17 cellular contexts compared by ENCODE assay signal in the genomic region with DNA sequence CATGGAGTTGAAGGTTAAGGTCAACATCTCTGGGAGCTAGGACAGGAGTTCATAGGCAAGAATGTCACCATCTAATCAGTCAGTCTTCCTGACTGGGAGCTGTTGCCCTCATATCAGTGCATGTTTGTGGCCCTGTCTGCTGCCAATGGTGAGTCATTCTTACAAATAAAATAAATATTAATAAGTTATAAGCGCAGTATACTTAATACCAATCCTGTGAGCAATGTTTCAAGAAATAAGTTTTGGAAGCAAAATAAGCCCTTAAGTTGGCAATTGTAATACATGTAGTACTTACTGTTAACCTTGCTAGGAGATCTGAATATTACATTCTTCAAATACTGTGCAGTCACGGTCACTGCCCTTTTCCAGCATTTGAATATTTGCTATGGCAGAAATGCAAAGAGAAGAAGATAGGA. TPM values are rescaled to one million over a fixed set of nuclear protein-coding genes. Genes with fewer than 3 reads are reported as not detected.
DNase-seq lines count a peak whose midpoint lies in the region; ATAC-seq and TF ChIP-seq lines count a peak whose summit lies in the region.
"Had no signal": no experiment of that assay in that cellular context is flagged by ENCODE, and none has a peak within 500 bp of the region (broad histone marks: within the 10 kb centered on the region; RNA-seq: fewer than 3 reads in every experiment).

No MANE protein-coding gene starts in this region.

- H3K4me2 ChIP-seq in osteoblast (ENCODE audit: insufficient read depth, low read length) (peak overlapping the region; percentile 55), PC-9 (no peak overlapping the region)

- H3K4me3 ChIP-seq in osteoblast (ENCODE audit: insufficient read depth, low read length), result no peak overlapping the region
- H3K4me3 ChIP-seq in PC-9, result no peak overlapping the region
- H3K4me3 ChIP-seq: breast epithelium, SK-N-MC had no signal

- no peaks in the 10 kb centered on the region for H3K4me1 Mint-ChIP-seq in T-cell
- H3K4me1 Mint-ChIP-seq: B cell had no signal

- intact Hi-C loops in left colon (cut with DNase I, micrococcal nuclease), result loop anchor here in 1 of 2 donors (10.0 kb wide), 1 partner anchor 777 kb away; no protein-coding TSS in a partner anchor
- intact Hi-C loops in PC-9 (cut with micrococcal nuclease; ENCODE audit: unreplicated experiment), result no loop called here

- peaks cover 10 to 14% of the 10 kb centered on the region in 2 donors for H3K27me3 Mint-ChIP-seq in T-cell

- H3K27ac ChIP-seq in osteoblast (ENCODE audit: low read depth, low read length) (peak overlapping the region; percentile 25), PC-9 (no peak overlapping the region)
- H3K27ac ChIP-seq: breast epithelium, SK-N-MC had no signal

- DNase-seq in Caki2 (ENCODE audit: low read depth), result peak; percentile 34
- peak; percentile 43 for DNase-seq in fibroblast of peridontal ligament (ENCODE audit: extremely low read depth)
- peak; percentile 85 for DNase-seq in osteoblast (ENCODE audit: insufficient read length, low spot score, missing footprints)
- DNase-seq in left colon, result no peak
- DNase-seq in PC-9, result no peak
- DNase-seq in NAMALWA (ENCODE audit: low spot score), result no peak
- no peak for DNase-seq in T-cell
- DNase-seq: activated CD4-positive, alpha-beta T cell treated with anti-CD3 and anti-CD28 coated beads, Interleukin-2, amount 10 ng/mL, durations not matched to agents 7 days and 5 days; activated naive CD4-positive, alpha-beta T cell treated with anti-CD3 and anti-CD28 coated beads for 36 hours; effector memory CD8-positive, alpha-beta T cell; mesendoderm; NCI-H526 treated with DMSO at 0.1 percent for 48 hours had no signal

- TF ChIP-seq CTCF in osteoblast (IDR thresholded peaks at IDR 0.05; ENCODE audit: extremely low read depth, low read depth, low read length) (no peak), PC-9 (conservative IDR thresholded peaks at IDR 0.05) (no peak)

- H3K27ac Mint-ChIP-seq in T-cell, result no peak overlapping the region
- H3K27ac Mint-ChIP-seq: activated CD4-positive, alpha-beta T cell treated with anti-CD3 and anti-CD28 coated beads, Interleukin-2, amount 10 ng/mL, durations not matched to agents 7 days and 5 days; activated naive CD4-positive, alpha-beta T cell treated with anti-CD3 and anti-CD28 coated beads for 36 hours; B cell; effector memory CD8-positive, alpha-beta T cell; nephron had no signal

- H3K9me3 Mint-ChIP-seq in T-cell, result no peaks in the 10 kb centered on the region
- H3K9me3 Mint-ChIP-seq: activated naive CD4-positive, alpha-beta T cell treated with anti-CD3 and anti-CD28 coated beads for 36 hours; effector memory CD8-positive, alpha-beta T cell had no signal

- H3K4me3 Mint-ChIP-seq in T-cell, result no peak overlapping the region
- H3K4me3 Mint-ChIP-seq: activated CD4-positive, alpha-beta T cell treated with anti-CD3 and anti-CD28 coated beads, Interleukin-2, amount 10 ng/mL, durations not matched to agents 7 days and 5 days; activated naive CD4-positive, alpha-beta T cell treated with anti-CD3 and anti-CD28 coated beads for 36 hours; B cell; effector memory CD8-positive, alpha-beta T cell; nephron had no signal

- BruUV-seq in PC-9 (replicated peaks; lab: Mats Ljungman, UMichigan), result no TSS peak

- H4K20me1 ChIP-seq in osteoblast (ENCODE audit: insufficient read depth, low read length), result no peaks in the 10 kb centered on the region
- no peaks in the 10 kb centered on the region for H4K20me1 ChIP-seq in PC-9 (ENCODE audit: insufficient read depth)

- H3K4me1 ChIP-seq in osteoblast (ENCODE audit: insufficient read depth, low read length), result peaks cover 32% of the 10 kb centered on the region
- H3K4me1 ChIP-seq in PC-9 (replicated peaks; ENCODE audit: insufficient read depth), result no peaks in the 10 kb centered on the region
- H3K4me1 ChIP-seq: breast epithelium had no signal

- H3K79me2 ChIP-seq in osteoblast (ENCODE audit: insufficient read depth, low read length) (no peaks in the 10 kb centered on the region), PC-9 (ENCODE audit: low read depth) (no peaks in the 10 kb centered on the region)

- H3F3A ChIP-seq in PC-9 (ENCODE audit: insufficient read depth, low read depth), result no peaks in the 10 kb centered on the region

- H2AFZ ChIP-seq in osteoblast (ENCODE audit: low read length), result no peak overlapping the region
- no peak overlapping the region for H2AFZ ChIP-seq in PC-9

- H3K9me2 ChIP-seq in PC-9 (ENCODE audit: insufficient read depth), result no peaks in the 10 kb centered on the region

- POLR2A ChIA-PET in PC-9 (lab: Charles Lee; ENCODE audit: unreplicated experiment), result interaction anchor here (0.5 to 0.6 kb wide), 2 partner anchors 10 to 70 kb away, joined by 4 to 5 read pairs; no protein-coding TSS in a partner anchor
- POLR2A ChIA-PET in T-cell (lab: Charles Lee), result no interaction called here

- in situ Hi-C loops in Caki2 (cut with HindIII; ENCODE audit: low pct_unique_long_range_greater_than_20kb, low sequenced_read_pairs), result no loop called here

- H3K36me3 ChIP-seq in osteoblast (ENCODE audit: insufficient read depth, low read length) (no peaks in the 10 kb centered on the region), PC-9 (ENCODE audit: low read depth) (no peaks in the 10 kb centered on the region)
- H3K36me3 ChIP-seq: breast epithelium had no signal

- no peaks in the 10 kb centered on the region for H3K36me3 Mint-ChIP-seq in T-cell

- no peaks in the 10 kb centered on the region for H3K9me3 ChIP-seq in osteoblast (ENCODE audit: low read depth, low read length)
- no peaks in the 10 kb centered on the region for H3K9me3 ChIP-seq in PC-9 (ENCODE audit: insufficient read depth, low read depth)
- H3K9me3 ChIP-seq: breast epithelium had no signal

- H3K27me3 ChIP-seq in osteoblast (ENCODE audit: insufficient read depth, low read length), result no peaks in the 10 kb centered on the region
- no peaks in the 10 kb centered on the region for H3K27me3 ChIP-seq in PC-9 (ENCODE audit: insufficient read depth, low read depth)
- H3K27me3 ChIP-seq: breast epithelium had no signal

- ATAC-seq in SK-N-SH treated with all-trans-retinoic acid at 6 μM for 48 hours (peak; percentile 77), left colon (no peak), T-cell (replicated peaks in 1 of 4) (no peak)
- ATAC-seq: effector memory CD8-positive, alpha-beta T cell had no signal

- CTCF ChIA-PET in PC-9 (lab: Charles Lee) (no interaction called here), T-cell (lab: Charles Lee) (interaction anchor here in 1 of 2 donors (1.3 kb wide), 1 partner anchor 13 kb away, joined by 3 read pairs; no protein-coding TSS in a partner anchor)

TF ChIP-seq in SK-N-SH treated with all-trans-retinoic acid at 6 μM for 48 hours, 23 proteins besides CTCF, POLR2A, EP300 and RAD21 (continues in another document):
- no peak for TF ChIP-seq RARB (CRISPR knock-in tag; IDR thresholded peaks at IDR 0.05)
- no peak for TF ChIP-seq ZNF565 (CRISPR knock-in tag; conservative IDR thresholded peaks at IDR 0.05; ENCODE audit: low read depth)
- TF ChIP-seq ARNTL (CRISPR knock-in tag; IDR thresholded peaks at IDR 0.05; ENCODE audit: borderline replicate concordance, low read depth), result no peak
- no peak for TF ChIP-seq GLIS3 (CRISPR knock-in tag; IDR thresholded peaks at IDR 0.05)
- TF ChIP-seq ISL1 (CRISPR knock-in tag; IDR thresholded peaks at IDR 0.05), result no peak
- no peak for TF ChIP-seq ZFP3 (CRISPR knock-in tag; IDR thresholded peaks at IDR 0.05)
- no peak for TF ChIP-seq SNAI2 (CRISPR knock-in tag; IDR thresholded peaks at IDR 0.05)
- no peak for TF ChIP-seq ZNF70 (CRISPR knock-in tag; IDR thresholded peaks at IDR 0.05)
- no peak for TF ChIP-seq PATZ1 (CRISPR knock-in tag; IDR thresholded peaks at IDR 0.05; ENCODE audit: borderline replicate concordance)
- TF ChIP-seq, protein P1, sequence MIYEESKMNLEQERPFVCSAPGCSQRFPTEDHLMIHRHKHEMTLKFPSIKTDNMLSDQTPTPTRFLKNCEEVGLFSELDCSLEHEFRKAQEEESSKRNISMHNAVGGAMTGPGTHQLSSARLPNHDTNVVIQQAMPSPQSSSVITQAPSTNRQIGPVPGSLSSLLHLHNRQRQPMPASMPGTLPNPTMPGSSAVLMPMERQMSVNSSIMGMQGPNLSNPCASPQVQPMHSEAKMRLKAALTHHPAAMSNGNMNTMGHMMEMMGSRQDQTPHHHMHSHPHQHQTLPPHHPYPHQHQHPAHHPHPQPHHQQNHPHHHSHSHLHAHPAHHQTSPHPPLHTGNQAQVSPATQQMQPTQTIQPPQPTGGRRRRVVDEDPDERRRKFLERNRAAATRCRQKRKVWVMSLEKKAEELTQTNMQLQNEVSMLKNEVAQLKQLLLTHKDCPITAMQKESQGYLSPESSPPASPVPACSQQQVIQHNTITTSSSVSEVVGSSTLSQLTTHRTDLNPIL (CRISPR knock-in tag; IDR thresholded peaks at IDR 0.05; ENCODE audit: low read depth), result no peak
- TF ChIP-seq ZFP30 (CRISPR knock-in tag; IDR thresholded peaks at IDR 0.05), result no peak
- TF ChIP-seq CSDC2 (CRISPR knock-in tag; IDR thresholded peaks at IDR 0.05), result no peak

RNA-seq across cellular contexts. Expression of gene MDGA1, which starts 20.2 kb away (rescaled TPM):
- 28.2 and 31.0 TPM in 2 replicates for total RNA-seq in Caki2 (2014; rRNA removed; shearing (Covaris generic); ENCODE audit: low replicate concordance)
- total RNA-seq in osteoblast (6.2 and 10.6 TPM in 2 replicates), left colon (1 to 10 TPM in 1 of 2 donors, under 1 TPM in 1; 0.84 to 3.1 TPM), PC-9 (2021) (17.8 and 28.7 TPM in 2 replicates), T-cell (10 to 100 TPM in 3 of 5 donors, 1 to 10 TPM in 1, under 1 TPM in 1; 0.37 to 35.3 (median 13.0) TPM)

Comparison
In these comparisons a context has a peak if more than half of its experiments do, and no peak if none do; other contexts are left out.
1. DNase-seq: peak in Caki2 (single experiment), fibroblast of peridontal ligament (single experiment) and osteoblast (single experiment); none in left colon (0 of 2), PC-9 (0 of 2), NAMALWA (single experiment) and T-cell (0 of 34).